ENCODE assay signal across 13 cellular contexts in the genomic region with DNA sequence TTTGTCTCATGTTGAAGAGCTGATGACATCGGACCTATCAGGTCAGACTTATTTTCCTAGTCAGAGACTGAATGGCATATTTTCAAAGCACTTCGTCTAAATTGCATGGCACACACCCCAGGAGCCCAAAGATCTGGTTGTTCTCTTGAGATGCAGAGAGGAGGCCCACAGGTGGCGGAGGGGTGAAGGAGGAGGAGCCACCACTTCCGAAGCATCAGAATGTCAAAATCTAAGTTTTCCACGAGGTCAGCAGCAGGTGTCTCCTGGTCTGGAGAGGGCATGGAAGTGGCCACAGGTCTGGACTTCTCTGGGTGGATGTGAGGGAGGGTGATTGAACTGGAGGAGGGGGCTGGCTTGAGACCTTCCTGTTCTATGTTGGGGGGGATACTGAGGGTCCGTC.
"Had no signal": no experiment of that assay in that cellular context is flagged by ENCODE, and none has a peak within 500 bp of the region (broad histone marks: within the 10 kb centered on the region; RNA-seq: fewer than 3 reads in every experiment).

No MANE protein-coding gene starts in this region.

- H3K4me3 ChIP-seq: breast epithelium, mucosa of descending colon, stomach had no signal

- H3K9me3 Mint-ChIP-seq: activated CD4-positive, alpha-beta T cell treated with anti-CD3 and anti-CD28 coated beads, Interleukin-2, amount 10 ng/mL, durations not matched to agents 7 days and 5 days; activated T-cell treated with anti-CD3 and anti-CD28 coated beads, Interleukin-2, amount 50 U/mL, for 24 hours; immature natural killer cell; nephron; T-helper 1 cell treated with Interleukin-12 subunit alpha and Interleukin-12 subunit beta and Interleukin-4 antibody, amounts not matched to agents 30 μg/mL and 1 μg/mL, for 36 hours had no signal

- DNase-seq: activated CD4-positive, alpha-beta T cell treated with anti-CD3 and anti-CD28 coated beads, Interleukin-2, amount 10 ng/mL, durations not matched to agents 7 days and 5 days; activated CD4-positive, CD25-positive, alpha-beta regulatory T cell; activated effector memory CD4-positive, alpha-beta T cell treated with Interleukin-2 at 50 U/mL for 16 hours; activated T-cell treated with anti-CD3 and anti-CD28 coated beads, Interleukin-2, amount 50 U/mL, for 24 hours; immature natural killer cell; mucosa of descending colon; stimulated activated CD4-positive, alpha-beta T cell treated with anti-CD3 and anti-CD28 coated beads, Interleukin-4, amount 100 ng/mL, for 1 hour; stimulated activated CD8-positive, alpha-beta memory T cell treated with anti-CD3 and anti-CD28 coated beads, Interleukin-4, amount 100 ng/mL, for 48 hours; stomach had no signal

- H3K27ac Mint-ChIP-seq: activated naive CD8-positive, alpha-beta T cell; activated T-cell treated with anti-CD3 and anti-CD28 coated beads, Interleukin-2, amount 50 U/mL, for 24 hours; immature natural killer cell; nephron; T-helper 1 cell treated with Interleukin-12 subunit alpha and Interleukin-12 subunit beta and Interleukin-4 antibody, amounts not matched to agents 30 μg/mL and 1 μg/mL, for 36 hours had no signal

- H3K4me3 Mint-ChIP-seq: activated CD4-positive, alpha-beta T cell treated with anti-CD3 and anti-CD28 coated beads, Interleukin-2, amount 10 ng/mL, durations not matched to agents 7 days and 5 days; activated naive CD8-positive, alpha-beta T cell; activated T-cell treated with anti-CD3 and anti-CD28 coated beads, Interleukin-2, amount 50 U/mL, for 24 hours; immature natural killer cell; T-helper 1 cell treated with Interleukin-12 subunit alpha and Interleukin-12 subunit beta and Interleukin-4 antibody, amounts not matched to agents 30 μg/mL and 1 μg/mL, for 36 hours had no signal

- H3K36me3 ChIP-seq: breast epithelium, stomach had no signal

- H3K27ac ChIP-seq: breast epithelium, stomach had no signal

- H3K36me3 Mint-ChIP-seq: activated naive CD8-positive, alpha-beta T cell; immature natural killer cell had no signal

- H3K9me3 ChIP-seq: breast epithelium, mucosa of descending colon, stomach had no signal
